Comparison of ENCODE assay signal across 30 cellular contexts in the genomic region with DNA sequence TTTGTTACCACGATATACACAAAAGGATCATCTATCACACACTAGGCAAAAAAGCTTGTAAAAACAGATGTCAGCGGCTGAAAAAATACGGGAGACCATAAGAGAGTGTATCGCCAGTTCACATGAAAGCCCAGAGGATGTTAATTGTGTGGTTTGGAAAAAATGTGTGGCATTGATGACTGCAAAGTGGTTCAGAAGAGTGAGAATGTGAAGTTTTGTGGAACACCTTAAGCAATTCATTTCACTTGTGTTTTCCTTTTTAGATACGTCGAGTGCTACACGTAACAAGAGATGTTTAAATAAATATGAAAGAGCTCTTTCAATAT.
A peak's percentile ranks its signal among the peaks of the same experiment; 100 is the strongest.
DNase-seq lines count a peak whose midpoint lies in the region; TF ChIP-seq lines count a peak whose summit lies in the region.
"Had no signal": no experiment of that assay in that cellular context is flagged by ENCODE, and none has a peak within 500 bp of the region (broad histone marks: within the 10 kb centered on the region; RNA-seq: fewer than 3 reads in every experiment).

No MANE protein-coding gene starts in this region.

- no peak overlapping the region for H3K27ac Mint-ChIP-seq in osteocyte (ENCODE audit: unreplicated experiment)
- H3K27ac Mint-ChIP-seq: activated CD8-positive, alpha-beta memory T cell treated with anti-CD3 and anti-CD28 coated beads, Interleukin-2, amount 10 ng/mL, durations not matched to agents 7 days and 5 days; activated T-cell treated with anti-CD3 and anti-CD28 coated beads, Interleukin-2, amount 50 U/mL, for 72 hours; CD8-positive, alpha-beta T cell; endodermal cell; memory B cell; T-helper 1 cell treated with Interleukin-12 subunit alpha and Interleukin-12 subunit beta and Interleukin-4 antibody, amounts not matched to agents 30 μg/mL and 1 μg/mL, for 36 hours had no signal

- DNase-seq in HT1080 (ENCODE audit: low read depth), result peak; percentile 23
- DNase-seq in astrocyte of the cerebellum (ENCODE audit: low read depth), result peak; percentile 51
- DNase-seq in glomerular visceral epithelial cell (ENCODE audit: extremely low spot score), result peak; percentile 48
- no peak for DNase-seq in osteocyte (ENCODE audit: extremely low spot score, unreplicated experiment)
- DNase-seq in COLO829 (ENCODE audit: low spot score), result no peak
- DNase-seq in NCI-H2081 treated with DMSO at 0.1 percent for 48 hours (lab: John Stamatoyannopoulos, UW), result no peak
- DNase-seq in NCI-H2227 treated with DMSO at 0.1 percent for 48 hours (lab: John Stamatoyannopoulos, UW), result no peak
- DNase-seq: ACHN; activated CD4-positive, alpha-beta T cell treated with anti-CD3 and anti-CD28 coated beads, Interleukin-2, amount 50 U/mL, for 4 hours; activated CD8-positive, alpha-beta memory T cell treated with anti-CD3 and anti-CD28 coated beads, Interleukin-2, amount 10 ng/mL, durations not matched to agents 7 days and 5 days; activated T-cell treated with anti-CD3 and anti-CD28 coated beads, Interleukin-2, amount 50 U/mL, for 72 hours; BE2C; CD8-positive, alpha-beta T cell; dermis blood vessel endothelial cell; DMS 273 treated with DMSO at 0.1 percent for 48 hours; endodermal cell; HCEC 1CT; hippocampal formation; Kasumi-1; left colon; NCI-H146; NK-92 treated with Interleukin-12 subunit alpha and Interleukin-12 subunit beta, amount 100 ng/mL, for 24 hours; right cardiac atrium; stimulated activated CD4-positive, alpha-beta T cell treated with anti-CD3 and anti-CD28 coated beads, Interleukin-4, amount 100 ng/mL, for 1 hour; tibial artery had no signal

- H3K4me1 Mint-ChIP-seq in osteocyte (ENCODE audit: unreplicated experiment), result peaks cover 6% of the 10 kb centered on the region
- H3K4me1 Mint-ChIP-seq: activated CD8-positive, alpha-beta memory T cell treated with anti-CD3 and anti-CD28 coated beads, Interleukin-2, amount 10 ng/mL, durations not matched to agents 7 days and 5 days; endodermal cell; memory B cell; neural crest cell had no signal

- H3K4me3 Mint-ChIP-seq in osteocyte (ENCODE audit: unreplicated experiment), result peak overlapping the region; percentile 21
- H3K4me3 Mint-ChIP-seq: activated CD8-positive, alpha-beta memory T cell treated with anti-CD3 and anti-CD28 coated beads, Interleukin-2, amount 10 ng/mL, durations not matched to agents 7 days and 5 days; activated T-cell treated with anti-CD3 and anti-CD28 coated beads, Interleukin-2, amount 50 U/mL, for 72 hours; CD8-positive, alpha-beta T cell; endodermal cell; memory B cell; neural crest cell; T-helper 1 cell treated with Interleukin-12 subunit alpha and Interleukin-12 subunit beta and Interleukin-4 antibody, amounts not matched to agents 30 μg/mL and 1 μg/mL, for 36 hours had no signal

- in situ Hi-C loops in astrocyte of the cerebellum (cut with HindIII; ENCODE audit: low sequenced_read_pairs), result loop anchor here (5.0 to 25.0 kb wide), 2 partner anchors 81 to 696 kb away; no protein-coding TSS in a partner anchor

- no peaks in the 10 kb centered on the region for H3K9me3 Mint-ChIP-seq in osteocyte (ENCODE audit: unreplicated experiment)
- H3K9me3 Mint-ChIP-seq: activated T-cell treated with anti-CD3 and anti-CD28 coated beads, Interleukin-2, amount 50 U/mL, for 72 hours; CD8-positive, alpha-beta T cell; endodermal cell; memory B cell; neural crest cell; T-helper 1 cell treated with Interleukin-12 subunit alpha and Interleukin-12 subunit beta and Interleukin-4 antibody, amounts not matched to agents 30 μg/mL and 1 μg/mL, for 36 hours had no signal

- H3K36me3 Mint-ChIP-seq in osteocyte (ENCODE audit: unreplicated experiment), result no peaks in the 10 kb centered on the region
- H3K36me3 Mint-ChIP-seq: activated CD8-positive, alpha-beta memory T cell treated with anti-CD3 and anti-CD28 coated beads, Interleukin-2, amount 10 ng/mL, durations not matched to agents 7 days and 5 days; CD8-positive, alpha-beta T cell; memory B cell had no signal

- H3K27me3 Mint-ChIP-seq in osteocyte (ENCODE audit: unreplicated experiment), result peaks cover 49% of the 10 kb centered on the region

- no peak overlapping the region for H3K4me3 ChIP-seq in astrocyte of the cerebellum (ENCODE audit: low read depth, low read length)
- H3K4me3 ChIP-seq: ascending aorta, gastroesophageal sphincter, tibial artery had no signal

- TF ChIP-seq CTCF in astrocyte of the cerebellum (IDR thresholded peaks at IDR 0.05; ENCODE audit: low read depth, low read length, missing control alignments) (no peak), osteocyte (IDR thresholded peaks at IDR 0.05) (no peak)

Comparison
In these comparisons a context has a peak if more than half of its experiments do, and no peak if none do; other contexts are left out.
1. DNase-seq: peak in HT1080 (single experiment), astrocyte of the cerebellum (single experiment) and glomerular visceral epithelial cell (single experiment); none in osteocyte (single experiment), COLO829 (single experiment), NCI-H2081 treated with DMSO at 0.1 percent for 48 hours (single experiment) and NCI-H2227 treated with DMSO at 0.1 percent for 48 hours (single experiment).